ENCODE assay signal across 8 cellular contexts in the genomic region with DNA sequence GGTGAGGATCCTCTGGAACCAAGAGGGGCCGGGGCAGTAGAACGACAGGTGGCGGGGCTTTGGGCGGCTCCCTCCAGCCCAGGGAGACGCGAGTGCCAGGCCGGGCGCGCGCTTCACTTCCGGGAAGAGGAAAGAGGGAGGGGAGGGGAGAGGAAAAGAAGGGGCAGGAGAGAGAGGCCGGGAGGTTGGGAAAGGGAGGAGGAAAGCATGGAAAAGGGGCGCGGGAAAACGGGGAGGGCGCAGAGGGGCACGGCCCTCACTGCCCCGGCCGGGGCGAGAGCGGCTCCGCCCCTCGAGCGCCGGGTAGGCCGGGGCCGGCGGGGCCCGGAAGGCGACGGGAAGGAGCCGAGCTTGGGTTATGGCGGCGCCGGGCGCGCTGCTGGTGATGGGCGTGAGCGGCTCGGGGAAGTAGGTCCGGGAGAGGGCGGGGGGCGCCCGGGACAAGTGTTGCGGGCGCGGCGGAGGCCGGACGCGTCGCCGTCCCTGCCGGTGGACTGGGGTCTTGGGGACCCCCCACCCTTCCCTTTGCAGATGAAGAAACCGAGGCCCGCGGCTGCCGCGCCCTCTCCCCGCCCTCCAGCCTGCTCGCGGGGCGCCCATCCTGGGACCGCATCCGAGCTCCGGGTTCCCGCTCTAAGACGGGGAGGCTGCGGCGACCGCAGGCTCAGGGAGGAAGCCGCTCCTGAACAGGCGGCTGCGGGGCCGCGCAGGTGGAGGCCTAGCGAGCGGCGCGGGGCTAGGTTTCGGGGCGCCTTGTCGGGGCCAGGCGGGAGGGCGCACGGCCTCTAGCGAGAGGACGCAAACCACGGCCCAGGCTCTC. TPM values are rescaled to one million over a fixed set of nuclear protein-coding genes. Genes with fewer than 3 reads are reported as not detected.
DNase-seq lines count a peak whose midpoint lies in the region; ATAC-seq, FAIRE-seq and TF ChIP-seq lines count a peak whose summit lies in the region.

A gene (plus strand): TSS at position 330 of the 820 bp plus-strand sequence. CDS start 29 bp downstream, at position 359.

- peak within 1 kb of the TSS; percentile 80 for H3K4me3 Mint-ChIP-seq in activated CD4-positive, alpha-beta T cell treated with anti-CD3 and anti-CD28 coated beads for 36 hours

- H3K9me3 ChIP-seq in colonic mucosa (no peaks in the 10 kb centered on the region), left lung (no peaks in the 10 kb centered on the region)

- POLR2A ChIA-PET in activated CD4-positive, alpha-beta T cell treated with anti-CD3 and anti-CD28 coated beads for 36 hours (lab: Charles Lee) = interaction anchor here (0.6 to 0.7 kb wide), 2 partner anchors 11 to 87 kb away, joined by 3 read pairs; no protein-coding TSS in a partner anchor

- DNase-seq in GM18507 (ENCODE audit: extremely low spot score, insufficient read length, low read depth) (peak; percentile 43), NCI-H2029 treated with DMSO at 0.1 percent for 48 hours (lab: John Stamatoyannopoulos, UW) (peak; percentile 55), colonic mucosa (peak; percentile 85), left lung (peak; percentile 72 to 94)
- DNase-seq in activated CD4-positive, alpha-beta T cell treated with anti-CD3 and anti-CD28 coated beads for 36 hours = peak; percentile 79
- peak; percentile 62 for DNase-seq in stimulated activated CD4-positive, alpha-beta T cell treated with anti-CD3 and anti-CD28 coated beads, Interleukin-4, amount 100 ng/mL, for 24 hours

- no peaks in the 10 kb centered on the region for H3K27me3 Mint-ChIP-seq in activated CD4-positive, alpha-beta T cell treated with anti-CD3 and anti-CD28 coated beads for 36 hours

- H3K4me1 Mint-ChIP-seq in activated CD4-positive, alpha-beta T cell treated with anti-CD3 and anti-CD28 coated beads for 36 hours = peaks cover 23% of the 10 kb centered on the region

- H3K4me1 ChIP-seq in colonic mucosa (peaks cover 3% of the 10 kb centered on the region), left lung (peaks cover 4 to 28% of the 10 kb centered on the region in 2 donors)

- H3K4me3 ChIP-seq in colonic mucosa (peak within 1 kb of the TSS; percentile 95), left lung (peak within 1 kb of the TSS; percentile 82 to 89)

- TF ChIP-seq CTCF in 22Rv1 (IDR thresholded peaks at IDR 0.05) = no peak
- no peak for TF ChIP-seq CTCF in colonic mucosa (IDR thresholded peaks at IDR 0.05)
- no peak for TF ChIP-seq CTCF in left lung (IDR thresholded peaks at IDR 0.05)

- ATAC-seq in HG02943 (IDR thresholded peaks at IDR 0.05; ENCODE audit: low read depth, unreplicated experiment) = peak; percentile 75
- peak; percentile 89 for ATAC-seq in activated CD4-positive, alpha-beta T cell treated with anti-CD3 and anti-CD28 coated beads for 36 hours
- peak; percentile 90 for ATAC-seq in left lung

- intact Hi-C loops in activated CD4-positive, alpha-beta T cell treated with anti-CD3 and anti-CD28 coated beads for 36 hours (cut with DNase I, micrococcal nuclease) = loop anchor here (1.0 to 5.0 kb wide), 6 partner anchors 84 to 357 kb away; a partner anchor contains a TSS
- intact Hi-C loops in colonic mucosa (cut with DNase I) = loop anchor here (10.0 kb wide), 1 partner anchor 292 kb away; no protein-coding TSS in a partner anchor
- intact Hi-C loops in left lung (cut with DNase I) = no loop called here

- CTCF ChIA-PET in activated CD4-positive, alpha-beta T cell treated with anti-CD3 and anti-CD28 coated beads for 36 hours (lab: Charles Lee) = interaction anchor here (1.0 to 5.8 kb wide), 6 partner anchors 26 to 358 kb away, joined by 3 to 44 read pairs (median 6); a partner anchor contains a TSS

- peak within 1 kb of the TSS; percentile 85 to 86 for H3K9ac ChIP-seq in colonic mucosa (ENCODE audit: low read depth in 2 of 2, low read length in 2 of 2)

- H3K9me3 Mint-ChIP-seq in activated CD4-positive, alpha-beta T cell treated with anti-CD3 and anti-CD28 coated beads for 36 hours (ENCODE audit: low read depth) = no peaks in the 10 kb centered on the region

- FAIRE-seq in GM18507 (lab: Jason Lieb, UNC) = peak; percentile 41

- H3K27ac ChIP-seq in 22Rv1 (peak within 1 kb of the TSS; percentile 86), colonic mucosa (peak within 1 kb of the TSS; percentile 96), left lung (peak within 1 kb of the TSS; percentile 88 to 95)

- H3K36me3 ChIP-seq in colonic mucosa (no peaks in the 10 kb centered on the region), left lung (no peaks in the 10 kb centered on the region)

- peaks cover 13% of the 10 kb centered on the region for H3K36me3 Mint-ChIP-seq in activated CD4-positive, alpha-beta T cell treated with anti-CD3 and anti-CD28 coated beads for 36 hours (ENCODE audit: low read depth)

- H3K27me3 ChIP-seq in colonic mucosa (no peaks in the 10 kb centered on the region), left lung (no peaks in the 10 kb centered on the region)

- H3K27ac Mint-ChIP-seq in activated CD4-positive, alpha-beta T cell treated with anti-CD3 and anti-CD28 coated beads for 36 hours = peak within 1 kb of the TSS; percentile 98

RNA-seq across cellular contexts. Expression of the gene that starts here (rescaled TPM):
- total RNA-seq in activated CD4-positive, alpha-beta T cell treated with anti-CD3 and anti-CD28 coated beads for 36 hours = 1 to 10 TPM; 4.6 to 4.7 TPM
- total RNA-seq in colonic mucosa (1 to 10 TPM; 4.9 to 7.4 TPM), left lung (1 to 10 TPM; 3.7 to 4.8 TPM)

Comparison
In these comparisons a context has a peak if more than half of its experiments do, and no peak if none do; other contexts are left out.
1. Peak in every context shown above with its lines: DNase-seq, ATAC-seq, H3K4me3 ChIP-seq and H3K27ac ChIP-seq.
2. intact Hi-C loops: an anchor here in activated CD4-positive, alpha-beta T cell treated with anti-CD3 and anti-CD28 coated beads for 36 hours (1.0 to 5.0 kb wide) and colonic mucosa (10.0 kb wide); none called in left lung.